In genomic region chr2:33084433-33084832, GRCh38 we compare ENCODE assay signal across 22 cellular contexts.
A peak's percentile ranks its signal among the peaks of the same experiment; 100 is the strongest.
DNase-seq lines count a peak whose midpoint lies in the region; ATAC-seq and TF ChIP-seq lines count a peak whose summit lies in the region.
"Had no signal": no experiment of that assay in that cellular context is flagged by ENCODE, and none has a peak within 500 bp of the region (broad histone marks: within the 10 kb centered on the region; RNA-seq: fewer than 3 reads in every experiment).

No MANE protein-coding gene starts in this region.

- peaks cover 7% of the 10 kb centered on the region for H3K27me3 Mint-ChIP-seq in GM23338 (ENCODE audit: insufficient read depth, low read depth, poor library complexity)
- peaks cover 16% of the 10 kb centered on the region for H3K27me3 Mint-ChIP-seq in endothelial cell (ENCODE audit: unreplicated experiment)
- H3K27me3 Mint-ChIP-seq: CD4-positive, alpha-beta T cell had no signal

- H3K4me1 ChIP-seq in GM23338 (ENCODE audit: insufficient read depth) (peaks cover 10% of the 10 kb centered on the region; the same call in 1 of the 2 replicates), OCI-LY3 (ENCODE audit: low read length) (peaks cover 32% of the 10 kb centered on the region), thoracic aorta (ENCODE audit: control insufficient read depth in 1 of 2, low read depth in 2 of 2) (peaks cover 15 to 59% of the 10 kb centered on the region in 2 donors), GM23248 (ENCODE audit: insufficient read depth) (peaks cover 7% of the 10 kb centered on the region; the same call in 1 of the 2 replicates)
- H3K4me1 ChIP-seq: BE2C, Caco-2, SJSA1 had no signal

- H3K27ac ChIP-seq in GM23338 (ENCODE audit: low read depth) (no peak overlapping the region), OCI-LY3 (ENCODE audit: low read length) (no peak overlapping the region), thoracic aorta (peak overlapping the region; percentile 55), GM23248 (no peak overlapping the region)
- H3K27ac ChIP-seq: HL-60, SJSA1 had no signal

- WGBS in GM23248 (ENCODE audit: low coverage in 1 of 2, low lambda C conversion rate in 2 of 2, missing lambda C conversion rate in 2 of 2), 2 experiments, result 94 to 97% methylated on average over 7 of the region's 7 CpGs

- in situ Hi-C loops in GM23248 (cut with MboI), result no loop called here

- no peak overlapping the region for H2AFZ ChIP-seq in GM23338
- no peak overlapping the region for H2AFZ ChIP-seq in OCI-LY3 (ENCODE audit: low read depth, low read length)
- H2AFZ ChIP-seq in GM23248, result no peak overlapping the region

- H3K9me3 ChIP-seq in OCI-LY3 (ENCODE audit: insufficient read depth, low read length) (peaks cover 8% of the 10 kb centered on the region; the same call in 1 of the 2 replicates), thoracic aorta (no peaks in the 10 kb centered on the region), GM23248 (ENCODE audit: low read depth) (no peaks in the 10 kb centered on the region)
- H3K9me3 ChIP-seq: BE2C, Caco-2, SJSA1 had no signal

- H3K4me3 ChIP-seq in GM23338 (no peak overlapping the region), OCI-LY3 (ENCODE audit: low read length) (no peak overlapping the region), thoracic aorta (no peak overlapping the region), GM23248 (no peak overlapping the region)
- H3K4me3 ChIP-seq: SJSA1 had no signal

- DNase-seq in GM23338 (ENCODE audit: low spot score) (no peak), endothelial cell (ENCODE audit: low spot score) (no peak), thoracic aorta (ENCODE audit: low spot score) (no peak), GM23248 (no peak), NCI-H345 treated with DMSO at 0.1 percent for 48 hours (lab: John Stamatoyannopoulos, UW; ENCODE audit: unreplicated experiment) (no peak), hippocampal formation (lab: John Stamatoyannopoulos, UW) (no peak)
- DNase-seq: BE2C; Caco-2; CD4-positive, alpha-beta T cell; DMS 273 treated with DMSO at 0.1 percent for 48 hours; MM.1S; NCI-H1092; NCI-H1436; NCI-H2029; NCI-H345; NCI-H524 treated with DMSO at 0.1 percent for 48 hours; NCI-H82 had no signal

- H3K27me3 ChIP-seq in GM23338 (ENCODE audit: insufficient read depth) (peaks cover 21% of the 10 kb centered on the region), OCI-LY3 (ENCODE audit: low read depth, low read length) (peaks cover 9% of the 10 kb centered on the region; the same call in 1 of the 2 replicates), thoracic aorta (replicated peaks; ENCODE audit: insufficient read depth) (no peaks in the 10 kb centered on the region), GM23248 (replicated peaks; ENCODE audit: insufficient read depth) (no peaks in the 10 kb centered on the region)
- H3K27me3 ChIP-seq: BE2C had no signal

- H3F3A ChIP-seq in GM23338 (replicated peaks; ENCODE audit: low read depth) (no peaks in the 10 kb centered on the region), GM23248 (ENCODE audit: insufficient read depth) (no peaks in the 10 kb centered on the region)

- no peaks in the 10 kb centered on the region for H3K79me2 ChIP-seq in GM23338 (replicated peaks; ENCODE audit: insufficient read depth)
- no peaks in the 10 kb centered on the region for H3K79me2 ChIP-seq in OCI-LY3 (ENCODE audit: low read length)
- H3K79me2 ChIP-seq in GM23248 (ENCODE audit: insufficient read depth), result no peaks in the 10 kb centered on the region

- H3K36me3 Mint-ChIP-seq in GM23338 (ENCODE audit: low read depth), result peaks cover 2% of the 10 kb centered on the region; the same call in 1 of the 3 replicates
- peaks cover 58% of the 10 kb centered on the region for H3K36me3 Mint-ChIP-seq in endothelial cell (ENCODE audit: low read depth, unreplicated experiment)

- H3K4me2 ChIP-seq in GM23338 (no peak overlapping the region), OCI-LY3 (ENCODE audit: low read length) (peak overlapping the region; percentile 73), GM23248 (ENCODE audit: unreplicated experiment) (no peak overlapping the region)

- H3K9ac ChIP-seq in OCI-LY3 (ENCODE audit: low read length) (no peak overlapping the region), GM23248 (no peak overlapping the region)

- no peaks in the 10 kb centered on the region; the same call in 1 of the 2 replicates for H3K36me3 ChIP-seq in GM23338 (ENCODE audit: insufficient read depth)
- no peaks in the 10 kb centered on the region for H3K36me3 ChIP-seq in OCI-LY3 (replicated peaks; ENCODE audit: low read depth, low read length)
- no peaks in the 10 kb centered on the region for H3K36me3 ChIP-seq in thoracic aorta
- no peaks in the 10 kb centered on the region for H3K36me3 ChIP-seq in GM23248 (ENCODE audit: low read depth)
- H3K36me3 ChIP-seq: BE2C, SJSA1 had no signal

- TF ChIP-seq CTCF in GM23338 (conservative IDR thresholded peaks at IDR 0.05; ENCODE audit: low read depth in 2 of 2), result no peak
- no peak for TF ChIP-seq CTCF in OCI-LY3 (IDR thresholded peaks at IDR 0.05; ENCODE audit: low read depth, low read length)
- no peak for TF ChIP-seq CTCF in endothelial cell (IDR thresholded peaks at IDR 0.05; ENCODE audit: unreplicated experiment)
- TF ChIP-seq CTCF in thoracic aorta (IDR thresholded peaks at IDR 0.05), result no peak

- H3K27ac Mint-ChIP-seq in GM23338 (0 out of 2 replicates have a peak overlapping the region, but pooled peaks have one; percentile 15), endothelial cell (ENCODE audit: unreplicated experiment) (no peak overlapping the region)
- H3K27ac Mint-ChIP-seq: CD4-positive, alpha-beta T cell had no signal

- H3K4me1 Mint-ChIP-seq in GM23338 (peaks cover 12% of the 10 kb centered on the region), endothelial cell (ENCODE audit: unreplicated experiment) (peaks cover 51% of the 10 kb centered on the region)

- no peaks in the 10 kb centered on the region; the same call in 2 of the 3 replicates for H3K9me3 Mint-ChIP-seq in GM23338
- H3K9me3 Mint-ChIP-seq in endothelial cell (ENCODE audit: unreplicated experiment), result peaks cover 6% of the 10 kb centered on the region
- H3K9me3 Mint-ChIP-seq: CD4-positive, alpha-beta T cell had no signal

- H3K4me3 Mint-ChIP-seq in GM23338, result no peak overlapping the region
- H3K4me3 Mint-ChIP-seq in endothelial cell (ENCODE audit: unreplicated experiment), result peak overlapping the region; percentile 51
- H3K4me3 Mint-ChIP-seq: CD4-positive, alpha-beta T cell had no signal

- 0 out of 2 replicates have a peak, but pooled peaks cover 5% of the 10 kb centered on the region for H3K9me2 ChIP-seq in GM23338 (ENCODE audit: insufficient read depth)
- no peaks in the 10 kb centered on the region for H3K9me2 ChIP-seq in GM23248 (ENCODE audit: insufficient read depth)

- H4K20me1 ChIP-seq in GM23338 (replicated peaks; ENCODE audit: insufficient read depth) (no peaks in the 10 kb centered on the region; the same call in 1 of the 2 replicates), OCI-LY3 (ENCODE audit: insufficient read depth, low read length) (no peaks in the 10 kb centered on the region), GM23248 (ENCODE audit: insufficient read depth) (no peaks in the 10 kb centered on the region)

- no peak for ATAC-seq in GM23338
- ATAC-seq in thoracic aorta (ENCODE audit: insufficient number of reproducible peaks, low FRiP score, low read depth), result no peak
- ATAC-seq: HepG2, Right ventricle myocardium inferior had no signal

TF ChIP-seq in GM23338, 12 proteins besides CTCF, POLR2A, EP300 and RAD21:
- TF ChIP-seq ETS1 (IDR thresholded peaks at IDR 0.05) (no peak), JUNB (IDR thresholded peaks at IDR 0.05; ENCODE audit: unreplicated experiment) (no peak), POLR2AphosphoS5 (IDR thresholded peaks at IDR 0.05; ENCODE audit: low read depth) (no peak)
TF ChIP-seq in GM23338: peak in this region for 0.

Comparison
In these comparisons a context has a peak if more than half of its experiments do, and no peak if none do; other contexts are left out.
1. H3K27ac ChIP-seq: peak in thoracic aorta (2 of 2); none in GM23338 (single experiment), OCI-LY3 (single experiment) and GM23248 (single experiment).